Comparison of ENCODE assay signal across 8 cellular contexts in the genomic region with DNA sequence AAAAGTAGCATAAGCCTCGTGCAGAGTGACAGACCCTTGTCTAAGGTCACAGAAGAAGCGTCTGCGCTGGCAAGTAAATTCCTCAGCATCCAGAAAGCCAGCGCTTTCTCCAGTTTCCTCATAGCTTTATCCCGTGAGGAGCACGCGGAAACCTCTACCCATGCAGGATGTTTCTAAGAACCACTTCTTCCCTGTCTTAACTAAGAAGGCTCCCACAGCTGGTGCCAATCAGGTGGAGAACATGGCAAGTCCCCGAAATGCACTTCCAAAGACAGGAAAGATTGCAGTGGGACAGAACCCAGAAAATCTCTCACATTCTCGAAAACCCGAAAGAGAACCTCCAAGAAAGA. TPM values are rescaled to one million over a fixed set of nuclear protein-coding genes. Genes with fewer than 3 reads are reported as not detected.
DNase-seq lines count a peak whose midpoint lies in the region; ATAC-seq and TF ChIP-seq lines count a peak whose summit lies in the region.

No MANE protein-coding gene starts in this region.

- peaks cover 36% of the 10 kb centered on the region for H3K36me3 Mint-ChIP-seq in WTC11

- CTCF ChIA-PET in SK-N-SH (lab: Yijun Ruan, JAX) (interaction anchor here (1.0 to 1.6 kb wide), 5 partner anchors 9 to 66 kb away, joined by 3 to 6 read pairs (median 4); no protein-coding TSS in a partner anchor), WTC11 (lab: Charles Lee) (no interaction called here)

- no peak for TF ChIP-seq EP300 in SK-N-SH (IDR thresholded peaks at IDR 0.05; ENCODE audit: borderline replicate concordance in 1 of 2, low read depth in 1 of 2, low read length in 1 of 2)

- no peaks in the 10 kb centered on the region for H3K9me2 ChIP-seq in SK-N-SH

- peak overlapping the region; percentile 74 to 92 for H3K4me3 ChIP-seq in SK-N-SH (ENCODE audit: low read depth in 2 of 2, low read length in 1 of 2)
- peak overlapping the region; percentile 74 for H3K4me3 ChIP-seq in urinary bladder (ENCODE audit: low read depth, low read length)

- DNase-seq in AG20443 (ENCODE audit: low spot score), result peak; percentile 14
- no peak for DNase-seq in SK-N-SH
- DNase-seq in iris pigment epithelial cell (ENCODE audit: low read depth), result peak; percentile 50
- DNase-seq in WTC11 (ENCODE audit: low spot score), result no peak
- DNase-seq in COR-L47 (lab: John Stamatoyannopoulos, UW), result no peak

- peak overlapping the region; percentile 79 for H3K4me2 ChIP-seq in SK-N-SH

- no peak overlapping the region for H3K4me3 Mint-ChIP-seq in WTC11

- no peaks in the 10 kb centered on the region for H3K9me3 Mint-ChIP-seq in WTC11

- peak; percentile 3 for ATAC-seq in GM21528 (IDR thresholded peaks at IDR 0.05; ENCODE audit: low FRiP score, unreplicated experiment)
- ATAC-seq in GM18511 (IDR thresholded peaks at IDR 0.05; ENCODE audit: unreplicated experiment), result no peak
- no peak for ATAC-seq in WTC11

- peak overlapping the region; percentile 91 for H3K9ac ChIP-seq in SK-N-SH

- no peak overlapping the region for H3K27ac Mint-ChIP-seq in WTC11

- H3K27me3 ChIP-seq in SK-N-SH (ENCODE audit: insufficient read depth), result no peaks in the 10 kb centered on the region

- peaks cover 14% of the 10 kb centered on the region for H3K4me1 Mint-ChIP-seq in WTC11

- peaks cover 51% of the 10 kb centered on the region for H4K20me1 ChIP-seq in SK-N-SH (ENCODE audit: insufficient read depth)

- TF ChIP-seq CTCF in SK-N-SH (IDR thresholded peaks at IDR 0.05) (no peak), WTC11 (IDR thresholded peaks at IDR 0.05) (no peak)

- peaks cover 84% of the 10 kb centered on the region for H3K79me2 ChIP-seq in SK-N-SH (ENCODE audit: insufficient read depth)

- H2AFZ ChIP-seq in SK-N-SH (ENCODE audit: low read depth), result no peak overlapping the region

- 0% methylated on average over 10 of the region's 10 CpGs for WGBS in SK-N-SH (ENCODE audit: low lambda C conversion rate)
- 1% methylated on average over 10 of the region's 10 CpGs for WGBS in urinary bladder

- TF ChIP-seq RAD21 in SK-N-SH (IDR thresholded peaks at IDR 0.05; ENCODE audit: low read length), result no peak

- H3K27me3 Mint-ChIP-seq in WTC11 (ENCODE audit: low read depth), result no peaks in the 10 kb centered on the region

- H3F3A ChIP-seq in SK-N-SH (replicated peaks; ENCODE audit: insufficient read depth), result peaks cover 6% of the 10 kb centered on the region

- H3K27ac ChIP-seq in SK-N-SH (ENCODE audit: low read depth in 2 of 2, low read length in 1 of 2) (peak overlapping the region; percentile 97 to 100), urinary bladder (ENCODE audit: low read depth) (peak overlapping the region; percentile 56)

- H3K36me3 ChIP-seq in SK-N-SH (replicated peaks in 1 of 2; ENCODE audit: control insufficient read depth in 1 of 2, insufficient read depth in 2 of 2, low read length in 1 of 2) (peaks cover 30 to 42% of the 10 kb centered on the region in 2 experiments), urinary bladder (ENCODE audit: insufficient read depth) (peaks cover 2% of the 10 kb centered on the region)

- no peaks in the 10 kb centered on the region for H3K9me3 ChIP-seq in SK-N-SH

- POLR2A ChIA-PET in SK-N-SH (lab: Yijun Ruan, JAX) (interaction anchor here (1.0 to 1.6 kb wide), 4 partner anchors 30 to 98 kb away, joined by 3 to 7 read pairs (median 5); a partner anchor contains a TSS), WTC11 (lab: Charles Lee) (interaction anchor here (1.1 to 2.3 kb wide), 3 partner anchors 39 to 98 kb away, joined by 4 to 21 read pairs (median 9); a partner anchor contains a TSS)

- H3K4me1 ChIP-seq in SK-N-SH (ENCODE audit: control insufficient read depth in 1 of 2, insufficient read depth in 2 of 2, low read depth in 1 of 2, low read length in 1 of 2) (peaks cover 4 to 8% of the 10 kb centered on the region in 2 experiments; a peak in 3 of 4 replicates), urinary bladder (ENCODE audit: insufficient read depth) (no peaks in the 10 kb centered on the region)

TF ChIP-seq in SK-N-SH, 30 proteins besides CTCF, POLR2A, EP300 and RAD21:
- TF ChIP-seq GABPA (IDR thresholded peaks at IDR 0.05; ENCODE audit: low read depth) (no peak), MXI1 (IDR thresholded peaks at IDR 0.05; ENCODE audit: low read depth, low read length) (peak; percentile 57; the same call in 1 of the 2 replicates), TAF1 (IDR thresholded peaks at IDR 0.05; ENCODE audit: borderline replicate concordance, low read depth, low read length) (no peak), SMC3 (IDR thresholded peaks at IDR 0.05; ENCODE audit: low read depth, low read length) (no peak)

TF ChIP-seq in WTC11, 78 proteins besides CTCF, POLR2A, EP300 and RAD21:
- TF ChIP-seq ZNF121 (CRISPR knock-in tag; IDR thresholded peaks at IDR 0.05), result no peak

RNA-seq across cellular contexts. Expression of a gene that starts 1.0 kb away (rescaled TPM):
- polyA plus RNA-seq in SK-N-SH (2012; rRNA removed), result 4.6 and 5.6 TPM in 2 replicates
- polyA plus RNA-seq in SK-N-SH (2012; cell fraction: cytosol; rRNA removed), result 4.8 and 7.2 TPM in 2 replicates
- 12.3 and 13.9 TPM in 2 replicates for polyA plus RNA-seq in SK-N-SH (2012; cell fraction: nucleus; rRNA removed)
- 39.5 TPM for total RNA-seq in urinary bladder
- polyA plus RNA-seq in urinary bladder, result 12.1 TPM
- 12.5 to 15.0 TPM (median 12.6 TPM) in 3 replicates for total RNA-seq in WTC11 (2021)

RNA-seq across cellular contexts. Expression of a gene that starts 52.7 kb away (rescaled TPM):
- polyA plus RNA-seq in SK-N-SH (2012; rRNA removed) (203 and 214 TPM in 2 replicates), urinary bladder (126 TPM)
- polyA plus RNA-seq in SK-N-SH (2012; cell fraction: cytosol; rRNA removed), result 226 and 277 TPM in 2 replicates
- 80.2 and 132 TPM in 2 replicates for polyA plus RNA-seq in SK-N-SH (2012; cell fraction: nucleus; rRNA removed)
- total RNA-seq in urinary bladder (63.4 TPM), WTC11 (2021) (260 to 286 TPM (median 270 TPM) in 3 replicates)

Comparison
In these comparisons a context has a peak if more than half of its experiments do, and no peak if none do; other contexts are left out.
1. DNase-seq: peak in AG20443 (single experiment) and iris pigment epithelial cell (single experiment); none in SK-N-SH (single experiment), WTC11 (single experiment) and COR-L47 (single experiment).